In the genomic region with DNA sequence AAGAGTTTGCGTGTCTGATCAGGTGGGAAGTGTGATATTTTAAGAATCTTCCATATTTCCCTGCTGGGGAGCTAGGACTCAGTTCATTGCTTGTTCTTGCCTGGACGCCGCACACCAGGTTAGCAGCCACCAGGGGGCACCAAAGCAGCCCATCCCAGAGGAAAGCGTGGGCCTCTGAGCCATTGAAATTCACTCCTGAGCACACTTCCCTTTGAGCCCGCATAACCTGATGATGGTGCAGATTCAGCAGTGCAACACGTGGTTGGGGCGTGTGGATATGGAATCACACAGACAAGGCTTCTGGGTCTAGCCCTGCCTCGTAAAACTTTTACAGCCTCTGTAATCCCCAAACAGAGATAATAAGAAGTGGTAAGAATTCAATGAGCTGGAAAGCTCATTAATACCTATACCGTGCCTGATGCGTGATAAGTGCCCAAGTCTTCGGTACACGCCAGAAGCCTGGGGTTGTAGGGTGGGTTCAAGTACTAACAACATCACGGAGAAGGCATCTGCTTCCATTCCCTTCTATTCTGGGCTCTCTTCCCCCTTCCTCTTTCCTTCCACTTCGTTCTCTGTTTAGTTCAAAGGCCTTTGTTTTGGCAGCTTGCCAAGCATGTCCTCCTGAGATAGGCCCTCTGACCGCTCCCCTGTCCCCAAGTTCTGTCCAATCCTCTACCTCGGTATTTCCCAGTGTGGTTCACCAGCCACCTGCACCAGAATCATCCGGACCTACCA, we compare ENCODE assay signal across 8 cellular contexts.
A peak's percentile ranks its signal among the peaks of the same experiment; 100 is the strongest.
DNase-seq lines count a peak whose midpoint lies in the region; ATAC-seq, FAIRE-seq and TF ChIP-seq lines count a peak whose summit lies in the region.

No MANE protein-coding gene starts in this region.

- H3K36me3 Mint-ChIP-seq in T-cell, result no peaks in the 10 kb centered on the region

- H3K4me1 Mint-ChIP-seq in T-cell, result peaks cover 4 to 7% (median 6%) of the 10 kb centered on the region in 3 donors

- H3K27ac Mint-ChIP-seq in T-cell, result no peak overlapping the region

- DNase-seq in GM12891 (ENCODE audit: insufficient read length, low spot score) (peak; percentile 50), NCI-H1105 treated with DMSO at 0.1 percent for 48 hours (lab: John Stamatoyannopoulos, UW) (peak; percentile 17), T-cell (peak; percentile 15 to 77 (median 61)), amniotic epithelial cell (ENCODE audit: low read depth) (peak; percentile 76), left ventricle myocardium superior (peak; percentile 93), NCI-H128 (lab: John Stamatoyannopoulos, UW; ENCODE audit: unreplicated experiment) (no peak)

- peak; percentile 86 for ATAC-seq in HG02678 (IDR thresholded peaks at IDR 0.05; ENCODE audit: unreplicated experiment)
- peak; percentile 74 to 86 (median 81) for ATAC-seq in T-cell (replicated peaks in 1 of 4)
- ATAC-seq in left ventricle myocardium superior, result peak; percentile 98

- no peaks in the 10 kb centered on the region for H3K27me3 ChIP-seq in rectal smooth muscle tissue (ENCODE audit: control insufficient read depth, insufficient read depth, low read length)

- H3K4me3 Mint-ChIP-seq in T-cell, result no peak overlapping the region

- TF ChIP-seq POLR2A in GM12891 (IDR thresholded peaks at IDR 0.05; ENCODE audit: low read depth, low read length), result no peak

- CTCF ChIA-PET in T-cell (lab: Charles Lee), result interaction anchor here (0.5 to 3.1 kb wide), 22 partner anchors 9 to 186 kb away, joined by 3 to 84 read pairs (median 4); no protein-coding TSS in a partner anchor

- peaks cover 5% of the 10 kb centered on the region for H3K4me1 ChIP-seq in rectal smooth muscle tissue (ENCODE audit: control insufficient read depth, insufficient read depth, low read length)

- peaks cover 4 to 8% of the 10 kb centered on the region in 2 donors for H3K27me3 Mint-ChIP-seq in T-cell

- H3K4me3 ChIP-seq in rectal smooth muscle tissue (ENCODE audit: low read length), result peak overlapping the region; percentile 55

- H3K27ac ChIP-seq in rectal smooth muscle tissue (ENCODE audit: low read depth, low read length), result no peak overlapping the region

- H3K36me3 ChIP-seq in rectal smooth muscle tissue (ENCODE audit: control insufficient read depth, insufficient read depth, low read length), result no peaks in the 10 kb centered on the region

- POLR2A ChIA-PET in T-cell (lab: Charles Lee), result no interaction called here

- H3K9ac ChIP-seq in rectal smooth muscle tissue (ENCODE audit: low read length), result no peak overlapping the region

- intact Hi-C loops in left ventricle myocardium superior (cut with micrococcal nuclease), result loop anchor here (5.0 kb wide), 1 partner anchor 33 kb away; no protein-coding TSS in a partner anchor

- FAIRE-seq in GM12891 (lab: Jason Lieb, UNC), result peak; percentile 86

- no peaks in the 10 kb centered on the region for H3K9me3 Mint-ChIP-seq in T-cell

TF ChIP-seq in GM12891, 5 proteins besides CTCF, POLR2A, EP300 and RAD21:
- TF ChIP-seq PAX5 (IDR thresholded peaks at IDR 0.05; ENCODE audit: insufficient read depth, low read length, severe bottlenecking) (no peak), SPI1 (IDR thresholded peaks at IDR 0.05; ENCODE audit: low read depth, low read length) (peak; percentile 41; the same call in 1 of the 2 replicates), POLR2AphosphoS5 (IDR thresholded peaks at IDR 0.05; ENCODE audit: low read depth, low read length) (no peak)
